Comparison of ENCODE assay signal across 8 cellular contexts in the genomic region with DNA sequence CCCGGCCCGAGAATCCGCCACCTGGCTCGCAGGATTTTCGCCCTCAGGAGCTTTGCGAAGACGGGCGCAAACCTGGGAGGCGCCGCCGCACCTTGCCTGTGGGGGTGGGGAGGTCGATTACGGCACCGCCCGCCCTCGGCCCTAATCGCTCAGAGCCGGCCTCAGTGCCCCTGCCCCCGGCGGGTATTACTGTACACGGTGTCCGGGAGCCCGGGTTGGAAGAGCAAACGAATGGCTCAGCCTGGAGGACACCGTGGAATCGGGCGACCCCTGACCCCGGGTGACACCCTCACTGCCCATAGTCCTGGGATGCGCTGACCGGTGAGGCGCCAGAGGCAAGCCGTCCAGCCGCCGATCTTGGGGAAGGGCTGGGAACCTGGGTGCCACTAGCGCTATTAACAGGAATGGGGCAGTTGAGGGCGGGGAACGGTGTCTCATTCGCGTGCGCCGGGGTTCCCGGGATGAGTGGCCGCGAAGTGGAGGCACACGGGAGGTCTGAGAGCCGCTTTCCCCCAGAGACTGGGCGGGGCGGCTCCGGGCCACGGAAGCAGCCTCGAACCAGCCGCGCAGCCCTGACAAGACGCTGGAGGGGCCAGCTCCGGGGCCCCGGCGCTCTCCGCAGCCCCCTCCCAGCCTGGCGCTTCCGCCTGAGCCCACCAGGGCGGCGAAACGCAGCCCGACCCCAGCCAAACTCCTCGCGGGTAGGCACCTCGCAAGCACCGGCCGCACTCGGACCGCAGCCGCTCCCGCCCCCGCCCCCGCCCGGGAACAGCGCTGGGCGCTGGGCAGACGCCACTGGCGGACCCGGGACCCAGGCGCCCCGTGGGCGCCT.
DNase-seq lines count a peak whose midpoint lies in the region; ATAC-seq, FAIRE-seq and TF ChIP-seq lines count a peak whose summit lies in the region.

No MANE protein-coding gene starts in this region.

- ATAC-seq in natural killer cell = peak in 1 of 3 donors; percentile 2
- ATAC-seq in GM18868 (IDR thresholded peaks at IDR 0.05; ENCODE audit: unreplicated experiment) = no peak
- no peak for ATAC-seq in GM19328 (IDR thresholded peaks at IDR 0.05; ENCODE audit: unreplicated experiment)

- under 1% methylated on average over 84 of the region's 84 CpGs for WGBS in HUES64

- H3K27me3 Mint-ChIP-seq in astrocyte (ENCODE audit: low read depth, unreplicated experiment) (peaks cover 49% of the 10 kb centered on the region), natural killer cell (ENCODE audit: low read depth in 2 of 2) (peaks cover 38 to 46% of the 10 kb centered on the region in 2 donors)

- H3K79me2 ChIP-seq in astrocyte (ENCODE audit: insufficient read depth, low read length) = no peaks in the 10 kb centered on the region

- H3K9ac ChIP-seq in HUES64 (ENCODE audit: low read depth, low read length) = no peak overlapping the region; the same call in 1 of the 2 replicates
- H3K9ac ChIP-seq in astrocyte (ENCODE audit: low read length) = no peak overlapping the region

- peaks cover 23% of the 10 kb centered on the region for H4K20me1 ChIP-seq in astrocyte (ENCODE audit: insufficient read depth, low read length)

- DNase-seq in ELR (ENCODE audit: low read depth) = peak; percentile 33
- no peak for DNase-seq in astrocyte (ENCODE audit: low read depth)
- no peak for DNase-seq in natural killer cell
- DNase-seq in SW 1271 (lab: John Stamatoyannopoulos, UW) = no peak
- no peak for DNase-seq in COLO829 (ENCODE audit: low spot score)

- H3K36me3 Mint-ChIP-seq in astrocyte (ENCODE audit: low read depth, unreplicated experiment) (peaks cover 3% of the 10 kb centered on the region), natural killer cell (no peaks in the 10 kb centered on the region)

- H3K27ac ChIP-seq in HUES64 (ENCODE audit: low read depth, low read length) = no peak overlapping the region; the same call in 1 of the 2 replicates
- no peak overlapping the region for H3K27ac ChIP-seq in astrocyte (ENCODE audit: low read depth, low read length)

- TF ChIP-seq CTCF in astrocyte (IDR thresholded peaks at IDR 0.05; ENCODE audit: insufficient read depth, low read depth, low read length) (no peak), natural killer cell (IDR thresholded peaks at IDR 0.05) (no peak)

- intact Hi-C loops in natural killer cell (cut with micrococcal nuclease) = no loop called here

- peaks cover 45% of the 10 kb centered on the region for H3K4me1 ChIP-seq in HUES64 (ENCODE audit: insufficient read depth, low read length)
- peaks cover 3% of the 10 kb centered on the region for H3K4me1 ChIP-seq in astrocyte (ENCODE audit: insufficient read depth, low read length)

- no peak overlapping the region for H3K4me3 Mint-ChIP-seq in astrocyte (ENCODE audit: unreplicated experiment)
- H3K4me3 Mint-ChIP-seq in natural killer cell = peak overlapping the region; percentile 65

- H3K4me2 ChIP-seq in astrocyte (ENCODE audit: low read length) = peak overlapping the region; percentile 71

- no peak overlapping the region for H3K27ac Mint-ChIP-seq in astrocyte (ENCODE audit: unreplicated experiment)
- no peak overlapping the region for H3K27ac Mint-ChIP-seq in natural killer cell

- H3K4me3 ChIP-seq in HUES64 (ENCODE audit: low read length) (peak overlapping the region; percentile 66), astrocyte (ENCODE audit: insufficient read depth, low read depth, low read length) (no peak overlapping the region)

- H3K27me3 ChIP-seq in HUES64 (ENCODE audit: insufficient read depth, low read length) (peaks cover 99% of the 10 kb centered on the region), astrocyte (ENCODE audit: insufficient read depth, low read length) (peaks cover 70% of the 10 kb centered on the region)

- H3K36me3 ChIP-seq in HUES64 (ENCODE audit: insufficient read depth, low read length) = no peaks in the 10 kb centered on the region
- H3K36me3 ChIP-seq in astrocyte (ENCODE audit: insufficient read depth, low read length) = no peaks in the 10 kb centered on the region

- H3K9me3 Mint-ChIP-seq in astrocyte (ENCODE audit: unreplicated experiment) = peaks cover 15% of the 10 kb centered on the region
- no peaks in the 10 kb centered on the region for H3K9me3 Mint-ChIP-seq in natural killer cell

- no peaks in the 10 kb centered on the region for H3K4me1 Mint-ChIP-seq in astrocyte (ENCODE audit: low read depth, unreplicated experiment)
- H3K4me1 Mint-ChIP-seq in natural killer cell = peaks cover 21 to 29% of the 10 kb centered on the region in 2 donors

- no peak overlapping the region for H2AFZ ChIP-seq in astrocyte (ENCODE audit: low read depth, low read length)

- H3K9me3 ChIP-seq in HUES64 (ENCODE audit: insufficient read depth, low read depth, low read length) (no peaks in the 10 kb centered on the region), astrocyte (ENCODE audit: insufficient read depth, low read depth, low read length) (peaks cover 2% of the 10 kb centered on the region)

- FAIRE-seq in astrocyte (lab: Jason Lieb, UNC) = no peak
